In genomic region chr13:83666126-83666525, GRCh38 we compare ENCODE assay signal across 19 cellular contexts.
A peak's percentile ranks its signal among the peaks of the same experiment; 100 is the strongest.
DNase-seq lines count a peak whose midpoint lies in the region; ATAC-seq, FAIRE-seq and TF ChIP-seq lines count a peak whose summit lies in the region.
"Had no signal": no experiment of that assay in that cellular context is flagged by ENCODE, and none has a peak within 500 bp of the region (broad histone marks: within the 10 kb centered on the region; RNA-seq: fewer than 3 reads in every experiment).

No MANE protein-coding gene starts in this region.

- H3K4me1 Mint-ChIP-seq in astrocyte (ENCODE audit: low read depth, unreplicated experiment), result no peaks in the 10 kb centered on the region
- H3K4me1 Mint-ChIP-seq in GM23338, result peaks cover 5% of the 10 kb centered on the region; the same call in 1 of the 3 replicates
- H3K4me1 Mint-ChIP-seq: CD14-positive monocyte, IgD-negative memory B cell had no signal

- H3K27me3 Mint-ChIP-seq in astrocyte (ENCODE audit: low read depth, unreplicated experiment), result no peaks in the 10 kb centered on the region
- peaks cover 3% of the 10 kb centered on the region for H3K27me3 Mint-ChIP-seq in GM23338 (ENCODE audit: insufficient read depth, low read depth, poor library complexity)
- H3K27me3 Mint-ChIP-seq: IgD-negative memory B cell had no signal

- H3K79me2 ChIP-seq in GM23248 (ENCODE audit: insufficient read depth) (no peaks in the 10 kb centered on the region), astrocyte (ENCODE audit: insufficient read depth, low read length) (no peaks in the 10 kb centered on the region), GM23338 (replicated peaks; ENCODE audit: insufficient read depth) (no peaks in the 10 kb centered on the region)

- no peaks in the 10 kb centered on the region for H3K36me3 ChIP-seq in GM23248 (ENCODE audit: low read depth)
- no peaks in the 10 kb centered on the region for H3K36me3 ChIP-seq in astrocyte (ENCODE audit: insufficient read depth, low read length)
- no peaks in the 10 kb centered on the region for H3K36me3 ChIP-seq in GM23338 (ENCODE audit: insufficient read depth)
- H3K36me3 ChIP-seq in right atrium auricular region, result no peaks in the 10 kb centered on the region
- H3K36me3 ChIP-seq: Peyer's patch had no signal

- H3K4me3 ChIP-seq in GM23248 (no peak overlapping the region), astrocyte (ENCODE audit: insufficient read depth, low read depth, low read length) (no peak overlapping the region), GM23338 (no peak overlapping the region), right atrium auricular region (no peak overlapping the region)
- H3K4me3 ChIP-seq: Peyer's patch had no signal

- no peaks in the 10 kb centered on the region for H3K36me3 Mint-ChIP-seq in astrocyte (ENCODE audit: low read depth, unreplicated experiment)
- H3K36me3 Mint-ChIP-seq in GM23338 (ENCODE audit: low read depth), result peaks cover 26% of the 10 kb centered on the region
- H3K36me3 Mint-ChIP-seq: CD14-positive monocyte, IgD-negative memory B cell had no signal

- H4K20me1 ChIP-seq in GM23248 (ENCODE audit: insufficient read depth) (no peaks in the 10 kb centered on the region), astrocyte (ENCODE audit: insufficient read depth, low read length) (no peaks in the 10 kb centered on the region), GM23338 (replicated peaks; ENCODE audit: insufficient read depth) (no peaks in the 10 kb centered on the region)

- 16 to 21% methylated on average over 2 of the region's 2 CpGs for WGBS in GM23248 (ENCODE audit: low coverage in 1 of 2, low lambda C conversion rate in 2 of 2, missing lambda C conversion rate in 2 of 2), 2 experiments

- no peak for FAIRE-seq in astrocyte (lab: Jason Lieb, UNC)
- FAIRE-seq: A204.1 had no signal

- no peak overlapping the region for H3K9ac ChIP-seq in GM23248
- no peak overlapping the region for H3K9ac ChIP-seq in astrocyte (ENCODE audit: low read length)

- H3K9me2 ChIP-seq in GM23248 (ENCODE audit: insufficient read depth) (0 out of 2 replicates have a peak, but pooled peaks cover 5% of the 10 kb centered on the region), GM23338 (ENCODE audit: insufficient read depth) (0 out of 2 replicates have a peak, but pooled peaks cover 3% of the 10 kb centered on the region)

- H3F3A ChIP-seq in GM23248 (ENCODE audit: insufficient read depth) (no peaks in the 10 kb centered on the region), GM23338 (replicated peaks; ENCODE audit: low read depth) (no peaks in the 10 kb centered on the region)

- H3K27me3 ChIP-seq in GM23248 (replicated peaks; ENCODE audit: insufficient read depth) (no peaks in the 10 kb centered on the region), astrocyte (ENCODE audit: insufficient read depth, low read length) (no peaks in the 10 kb centered on the region), GM23338 (ENCODE audit: insufficient read depth) (no peaks in the 10 kb centered on the region), right atrium auricular region (no peaks in the 10 kb centered on the region)
- H3K27me3 ChIP-seq: Peyer's patch had no signal

- no peaks in the 10 kb centered on the region for H3K4me1 ChIP-seq in GM23248 (ENCODE audit: insufficient read depth)
- H3K4me1 ChIP-seq in astrocyte (ENCODE audit: insufficient read depth, low read length), result no peaks in the 10 kb centered on the region
- H3K4me1 ChIP-seq in GM23338 (ENCODE audit: insufficient read depth), result peaks cover 5% of the 10 kb centered on the region; the same call in 1 of the 2 replicates
- no peaks in the 10 kb centered on the region for H3K4me1 ChIP-seq in right atrium auricular region
- H3K4me1 ChIP-seq: Peyer's patch had no signal

- H3K9me3 ChIP-seq in GM23248 (ENCODE audit: low read depth) (no peaks in the 10 kb centered on the region), astrocyte (ENCODE audit: insufficient read depth, low read depth, low read length) (no peaks in the 10 kb centered on the region), right atrium auricular region (no peaks in the 10 kb centered on the region)
- H3K9me3 ChIP-seq: Peyer's patch had no signal

- in situ Hi-C loops in GM23248 (cut with MboI), result no loop called here

- H3K4me2 ChIP-seq in GM23248 (ENCODE audit: unreplicated experiment), result no peak overlapping the region
- H3K4me2 ChIP-seq in astrocyte (ENCODE audit: low read length), result no peak overlapping the region
- no peak overlapping the region for H3K4me2 ChIP-seq in GM23338

- H2AFZ ChIP-seq in GM23248, result no peak overlapping the region
- H2AFZ ChIP-seq in astrocyte (ENCODE audit: low read depth, low read length), result no peak overlapping the region
- H2AFZ ChIP-seq in GM23338, result no peak overlapping the region

- no peak for ATAC-seq in GM23338
- ATAC-seq: HCT116, Right ventricle myocardium inferior had no signal

- H3K9me3 Mint-ChIP-seq in astrocyte (ENCODE audit: unreplicated experiment) (peaks cover 3% of the 10 kb centered on the region), GM23338 (peaks cover 28% of the 10 kb centered on the region)

- DNase-seq in AG09319 (ENCODE audit: extremely low read depth, low read depth) (peak; percentile 18), GM23248 (peak; percentile 25), astrocyte (ENCODE audit: low read depth) (peak; percentile 10), fibroblast of peridontal ligament (ENCODE audit: extremely low read depth) (peak; percentile 83), DMS53 (lab: John Stamatoyannopoulos, UW) (no peak), NCI-H146 (lab: John Stamatoyannopoulos, UW) (no peak), GM23338 (ENCODE audit: low spot score) (no peak), right atrium auricular region (ENCODE audit: low spot score) (no peak)
- DNase-seq: DMS 273 treated with DMSO at 0.1 percent for 48 hours, MV-4-11, NCI-H1417, NCI-H2029 treated with DMSO at 0.1 percent for 48 hours, Peyer's patch, T-helper 1 cell had no signal

- TF ChIP-seq CTCF in AG09319 (IDR thresholded peaks at IDR 0.05; ENCODE audit: low read depth, low read length) (no peak), astrocyte (IDR thresholded peaks at IDR 0.05; ENCODE audit: insufficient read depth, low read depth, low read length) (no peak), GM23338 (conservative IDR thresholded peaks at IDR 0.05; ENCODE audit: low read depth in 2 of 2) (no peak), right atrium auricular region (IDR thresholded peaks at IDR 0.05) (no peak)

- no peak overlapping the region for H3K4me3 Mint-ChIP-seq in astrocyte (ENCODE audit: unreplicated experiment)
- H3K4me3 Mint-ChIP-seq in GM23338, result no peak overlapping the region
- H3K4me3 Mint-ChIP-seq: CD14-positive monocyte, IgD-negative memory B cell had no signal

- H3K27ac Mint-ChIP-seq in astrocyte (ENCODE audit: unreplicated experiment) (no peak overlapping the region), GM23338 (no peak overlapping the region)
- H3K27ac Mint-ChIP-seq: CD14-positive monocyte, IgD-negative memory B cell had no signal

- H3K27ac ChIP-seq in GM23248 (no peak overlapping the region), astrocyte (ENCODE audit: low read depth, low read length) (no peak overlapping the region), GM23338 (ENCODE audit: low read depth) (no peak overlapping the region), right atrium auricular region (no peak overlapping the region)
- H3K27ac ChIP-seq: Peyer's patch had no signal

TF ChIP-seq in GM23338, 12 proteins besides CTCF, POLR2A, EP300 and RAD21 (continues in another document):
- TF ChIP-seq ETS1 (IDR thresholded peaks at IDR 0.05) (no peak), POLR2AphosphoS5 (IDR thresholded peaks at IDR 0.05; ENCODE audit: low read depth) (no peak), JUNB (IDR thresholded peaks at IDR 0.05; ENCODE audit: unreplicated experiment) (no peak)

Comparison
In these comparisons a context has a peak if more than half of its experiments do, and no peak if none do; other contexts are left out.
1. DNase-seq: peak in AG09319 (single experiment), GM23248 (single experiment), astrocyte (single experiment) and fibroblast of peridontal ligament (single experiment); none in DMS53 (single experiment), NCI-H146 (single experiment), GM23338 (single experiment) and right atrium auricular region (single experiment).